Comparison of ENCODE assay signal across 23 cellular contexts in genomic region chr1:3475839-3476573, GRCh38. TPM values are rescaled to one million over a fixed set of nuclear protein-coding genes. Genes with fewer than 3 reads are reported as not detected.
DNase-seq lines count a peak whose midpoint lies in the region; ATAC-seq, FAIRE-seq and TF ChIP-seq lines count a peak whose summit lies in the region.
"Had no signal": no experiment of that assay in that cellular context is flagged by ENCODE, and none has a peak within 500 bp of the region (broad histone marks: within the 10 kb centered on the region; RNA-seq: fewer than 3 reads in every experiment).

No MANE protein-coding gene starts in this region.

- H2AK5ac ChIP-seq in neuronal stem cell (ENCODE audit: low read depth, low read length): peak overlapping the region; percentile 81

- no peaks in the 10 kb centered on the region for H3K79me2 ChIP-seq in HepG2 (ENCODE audit: insufficient read depth, low read length)

- H2BK5ac ChIP-seq in neuronal stem cell (ENCODE audit: low read length): no peak overlapping the region

- H3K27me3 Mint-ChIP-seq in endothelial cell (ENCODE audit: unreplicated experiment): peaks cover 26% of the 10 kb centered on the region
- H3K27me3 Mint-ChIP-seq: B cell; CD4-positive, CD25-positive, alpha-beta regulatory T cell had no signal

- H3K36me3 Mint-ChIP-seq in endothelial cell (ENCODE audit: low read depth, unreplicated experiment): no peaks in the 10 kb centered on the region
- H3K36me3 Mint-ChIP-seq: CD4-positive, CD25-positive, alpha-beta regulatory T cell; CD8-positive, alpha-beta T cell had no signal

- no peak overlapping the region for H3K4me3 Mint-ChIP-seq in endothelial cell (ENCODE audit: unreplicated experiment)
- H3K4me3 Mint-ChIP-seq: B cell; CD4-positive, CD25-positive, alpha-beta regulatory T cell; CD8-positive, alpha-beta T cell; GM23338; H9 had no signal

- H2BK12ac ChIP-seq in neuronal stem cell (ENCODE audit: low read length): no peak overlapping the region

- no peak overlapping the region for H2BK120ac ChIP-seq in neuronal stem cell (ENCODE audit: low read depth, low read length)

- H4K8ac ChIP-seq in neuronal stem cell (ENCODE audit: low read depth, low read length): no peak overlapping the region

- H3K4me1 Mint-ChIP-seq in endothelial cell (ENCODE audit: unreplicated experiment): peaks cover 4% of the 10 kb centered on the region
- H3K4me1 Mint-ChIP-seq: B cell; CD4-positive, CD25-positive, alpha-beta regulatory T cell had no signal

- BruUV-seq in HepG2 (replicated peaks; lab: Mats Ljungman, UMichigan): no TSS peak

- H4K20me1 ChIP-seq in HepG2 (ENCODE audit: insufficient read depth, low read length): no peaks in the 10 kb centered on the region

- H3K27me3 ChIP-seq in HepG2 (ENCODE audit: control insufficient read depth in 1 of 2, insufficient read depth in 2 of 2, low read length in 2 of 2) (no peaks in the 10 kb centered on the region), right lobe of liver (no peaks in the 10 kb centered on the region), neuronal stem cell (ENCODE audit: control insufficient read depth in 3 of 3, insufficient read depth in 3 of 3, low read depth in 1 of 3, low read length in 3 of 3) (peaks cover 0 to 3% (median 0%) of the 10 kb centered on the region in 3 experiments), right atrium auricular region (no peaks in the 10 kb centered on the region)

- no peak for FAIRE-seq in HepG2 (lab: Jason Lieb, UNC)
- FAIRE-seq: A204.1, G401.6, GM12892, GM19239 had no signal

- H3K18ac ChIP-seq in neuronal stem cell (ENCODE audit: low read length): peak overlapping the region; percentile 85

- no peak for TF ChIP-seq EP300 in HepG2 (IDR thresholded peaks at IDR 0.05; ENCODE audit: low read depth in 2 of 2, low read length in 2 of 2)
- no peak for TF ChIP-seq EP300 in HepG2 (CRISPR knock-in tag; IDR thresholded peaks at IDR 0.05; ENCODE audit: borderline replicate concordance)

- DNase-seq in HepG2 (ENCODE audit: low spot score): no peak
- no peak for DNase-seq in right lobe of liver
- DNase-seq in RWPE1 (ENCODE audit: low spot score): no peak
- no peak for DNase-seq in neuronal stem cell (ENCODE audit: low spot score)
- no peak for DNase-seq in right atrium auricular region (ENCODE audit: low spot score)
- no peak for DNase-seq in endothelial cell (ENCODE audit: low spot score)
- no peak for DNase-seq in medulla oblongata (ENCODE audit: extremely low spot score)
- DNase-seq: Caco-2; CD4-positive, CD25-positive, alpha-beta regulatory T cell; CD8-positive, alpha-beta T cell; DMS153; DND-41; H9 had no signal

- H3K27ac Mint-ChIP-seq in endothelial cell (ENCODE audit: unreplicated experiment): no peak overlapping the region
- H3K27ac Mint-ChIP-seq: B cell; CD4-positive, CD25-positive, alpha-beta regulatory T cell; CD8-positive, alpha-beta T cell; GM23338; H9 had no signal

- peaks cover 1% of the 10 kb centered on the region for H3K79me1 ChIP-seq in neuronal stem cell (ENCODE audit: low read depth, low read length)

- peak overlapping the region; percentile 78 for H2BK15ac ChIP-seq in neuronal stem cell (ENCODE audit: low read length)

- TF ChIP-seq POLR2A in HepG2 (IDR thresholded peaks at IDR 0.05; ENCODE audit: insufficient read depth in 1 of 2, low read depth in 2 of 2, low read length in 2 of 2) (no peak), right lobe of liver (IDR thresholded peaks at IDR 0.05) (no peak)

- H3K4me3 ChIP-seq in HepG2 (replicated peaks in 1 of 3; ENCODE audit: insufficient read depth in 1 of 3, low read depth in 2 of 3, low read length in 3 of 3): no peak overlapping the region
- H3K4me3 ChIP-seq in right lobe of liver: no peak overlapping the region
- H3K4me3 ChIP-seq in neuronal stem cell (ENCODE audit: low read length in 2 of 2): no peak overlapping the region
- H3K4me3 ChIP-seq in right atrium auricular region: no peak overlapping the region
- H3K4me3 ChIP-seq: BLaER1, GM23338 had no signal

- TF ChIP-seq CTCF in HepG2 (CRISPR knock-in tag; IDR thresholded peaks at IDR 0.05): no peak
- no peak for TF ChIP-seq CTCF in right lobe of liver (IDR thresholded peaks at IDR 0.05)
- no peak for TF ChIP-seq CTCF in RWPE1 (conservative IDR thresholded peaks at IDR 0.05; ENCODE audit: low read depth)
- TF ChIP-seq CTCF in right atrium auricular region (IDR thresholded peaks at IDR 0.05): no peak
- no peak for TF ChIP-seq CTCF in endothelial cell (IDR thresholded peaks at IDR 0.05; ENCODE audit: unreplicated experiment)

- WGBS in HepG2 (ENCODE audit: low lambda C conversion rate): 100% methylated on average over 2 of the region's 14 CpGs
- WGBS in right lobe of liver (ENCODE audit: insufficient coverage, low coverage, low lambda C conversion rate, missing lambda C conversion rate): 88% methylated on average over 6 of the region's 14 CpGs
- WGBS in neuronal stem cell (ENCODE audit: extremely low coverage in 2 of 2, insufficient read length in 2 of 2, insufficient replicate concordance in 1 of 2), 2 donors: no CpG with 5 or more reads among the region's 14 CpGs

- peak overlapping the region; percentile 53 for H3K4ac ChIP-seq in neuronal stem cell (ENCODE audit: low read length)

- no peak overlapping the region for H2AFZ ChIP-seq in HepG2 (ENCODE audit: low read length)
- no peak overlapping the region for H2AFZ ChIP-seq in neuronal stem cell (ENCODE audit: low read length)
- H2AFZ ChIP-seq: GM23338 had no signal

- no peak for TF ChIP-seq RAD21 in HepG2 (CRISPR knock-in tag; IDR thresholded peaks at IDR 0.05)

- H3K9ac ChIP-seq in HepG2 (ENCODE audit: insufficient read depth, low read depth, low read length) (no peak overlapping the region), neuronal stem cell (ENCODE audit: low read depth, low read length, poor library complexity) (peak overlapping the region; percentile 24)
- H3K9ac ChIP-seq: BLaER1 had no signal

- H3K4me1 ChIP-seq in HepG2 (ENCODE audit: insufficient read depth, low read length) (peaks cover 33% of the 10 kb centered on the region), right lobe of liver (peaks cover 0 to 15% (median 4%) of the 10 kb centered on the region in 4 donors), neuronal stem cell (ENCODE audit: control insufficient read depth in 2 of 2, insufficient read depth in 1 of 2, low read depth in 1 of 2, low read length in 2 of 2) (peaks cover 12 to 15% of the 10 kb centered on the region in 2 donors), right atrium auricular region (peaks cover 0 to 11% of the 10 kb centered on the region in 2 donors)

- ATAC-seq in HepG2: no peak
- no peak for ATAC-seq in right lobe of liver
- ATAC-seq: CD8-positive, alpha-beta T cell; GM23338 had no signal

- no peak overlapping the region for H4K91ac ChIP-seq in neuronal stem cell (ENCODE audit: low read depth, low read length, poor library complexity)

- H3K36me3 ChIP-seq in HepG2 (replicated peaks in 1 of 2; ENCODE audit: control insufficient read depth in 1 of 2, insufficient read depth in 2 of 2, low read length in 2 of 2) (peaks cover 10 to 26% of the 10 kb centered on the region in 2 experiments; a peak in 3 of 5 replicates), right lobe of liver (no peaks in the 10 kb centered on the region), neuronal stem cell (replicated peaks in 1 of 2; ENCODE audit: control insufficient read depth in 2 of 2, insufficient read depth in 2 of 2, low read length in 2 of 2) (peaks cover 0 to 4% of the 10 kb centered on the region in 2 donors), right atrium auricular region (no peaks in the 10 kb centered on the region)
- H3K36me3 ChIP-seq: BLaER1 had no signal

- H3K9me3 ChIP-seq in HepG2 (ENCODE audit: low read length): no peaks in the 10 kb centered on the region
- no peaks in the 10 kb centered on the region for H3K9me3 ChIP-seq in right lobe of liver
- peaks cover 0 to 3% of the 10 kb centered on the region in 2 donors for H3K9me3 ChIP-seq in neuronal stem cell (replicated peaks in 1 of 2; ENCODE audit: control insufficient read depth in 2 of 2, insufficient read depth in 1 of 2, low read depth in 1 of 2, low read length in 2 of 2)
- no peaks in the 10 kb centered on the region for H3K9me3 ChIP-seq in right atrium auricular region
- H3K9me3 ChIP-seq: BLaER1, Caco-2 had no signal

- CTCF ChIA-PET in HepG2 (lab: Yijun Ruan, JAX; ENCODE audit: low intra/inter-chr PET ratio, low total read pairs): no interaction called here
- CTCF ChIA-PET in RWPE1 (lab: Yijun Ruan, JAX): interaction anchor here (0.8 kb wide), 1 partner anchor 143 kb away, joined by 3 read pairs; no protein-coding TSS in a partner anchor

- H3K23ac ChIP-seq in neuronal stem cell (ENCODE audit: low read depth, low read length, poor library complexity): peak overlapping the region; percentile 25

- in situ Hi-C loops in HepG2 (cut with HindIII; ENCODE audit: extremely low pct_ligation_motif_present, low pct_unique_long_range_greater_than_20kb): no loop called here

- H3K27ac ChIP-seq in HepG2 (ENCODE audit: extremely low read length, insufficient read depth, low read length) (no peak overlapping the region), right lobe of liver (no peak overlapping the region), RWPE1 (peak overlapping the region; percentile 51), neuronal stem cell (replicated peaks; ENCODE audit: low read length) (no peak overlapping the region), right atrium auricular region (no peak overlapping the region)
- H3K27ac ChIP-seq: 22Rv1, BLaER1, C4-2B had no signal

- H3K4me2 ChIP-seq in HepG2 (ENCODE audit: low read depth, low read length) (no peak overlapping the region), neuronal stem cell (ENCODE audit: insufficient read depth, low read length, poor library complexity, severe bottlenecking) (no peak overlapping the region)
- H3K4me2 ChIP-seq: BLaER1, GM23338 had no signal

- no peak overlapping the region for H3K14ac ChIP-seq in neuronal stem cell (ENCODE audit: low read length)

- H3K9me3 Mint-ChIP-seq in endothelial cell (ENCODE audit: unreplicated experiment): no peaks in the 10 kb centered on the region
- H3K9me3 Mint-ChIP-seq: CD4-positive, CD25-positive, alpha-beta regulatory T cell; CD8-positive, alpha-beta T cell; GM23338; H9 had no signal

- intact Hi-C loops in HepG2 (cut with micrococcal nuclease; ENCODE audit: unreplicated experiment): no loop called here
- intact Hi-C loops in right lobe of liver (cut with DNase I): no loop called here

- POLR2A ChIA-PET in HepG2 (lab: Yijun Ruan, JAX): no interaction called here
- POLR2A ChIA-PET in RWPE1 (lab: Yijun Ruan, JAX; ENCODE audit: low non-redundant PET): no interaction called here

RNA-seq across cellular contexts. Expression of gene ARHGEF16, which starts 21.5 kb away (rescaled TPM):
- total RNA-seq in HepG2 (2016; rRNA removed; fragmentation: Illumina TruSeq; extraction: Trizol): 15.9 and 20.3 TPM in 2 replicates
- 6.0 and 6.6 TPM in 2 replicates for total RNA-seq in HepG2 (2016; cell fraction: cytosol; rRNA removed; fragmentation: Illumina TruSeq; extraction: Trizol; ENCODE audit: low read depth)
- 14.5 and 24.2 TPM in 2 replicates for total RNA-seq in HepG2 (2016; cell fraction: insoluble cytoplasmic fraction; rRNA removed; fragmentation: Illumina TruSeq; extraction: Trizol)
- total RNA-seq in HepG2 (2016; cell fraction: membrane; rRNA removed; fragmentation: Illumina TruSeq; extraction: Trizol): 7.4 and 7.6 TPM in 2 replicates
- 21.4 and 22.0 TPM in 2 replicates for total RNA-seq in HepG2 (2016; cell fraction: nucleus; rRNA removed; fragmentation: Illumina TruSeq; extraction: Trizol)
- 39.9 and 59.7 TPM in 2 replicates for polyA plus RNA-seq in HepG2 (2011; rRNA removed)
- 23.3 and 35.8 TPM in 2 replicates for polyA plus RNA-seq in HepG2 (2011; cell fraction: cytosol; rRNA removed)
- polyA plus RNA-seq in HepG2 (2011; cell fraction: nucleus; rRNA removed): 382 and 454 TPM in 2 replicates
- 19.7 and 28.0 TPM in 2 replicates for polyA plus RNA-seq in HepG2 (2012)
- 2.5 and 2.8 TPM in 2 replicates for polyA plus RNA-seq in HepG2 (2016; cell fraction: cytosol; fragmentation: Illumina TruSeq; extraction: Trizol; ENCODE audit: low read depth)
- polyA plus RNA-seq in HepG2 (2016; cell fraction: insoluble cytoplasmic fraction; fragmentation: Illumina TruSeq; extraction: Trizol; ENCODE audit: low read depth): 12.5 and 17.8 TPM in 2 replicates
- 4.2 and 4.8 TPM in 2 replicates for polyA plus RNA-seq in HepG2 (2016; cell fraction: membrane; fragmentation: Illumina TruSeq; extraction: Trizol; ENCODE audit: low read depth)
- 58.7 and 59.2 TPM in 2 replicates for polyA plus RNA-seq in HepG2 (2016; cell fraction: nucleus; fragmentation: Illumina TruSeq; extraction: Trizol; ENCODE audit: insufficient read depth, low read depth)
- 30.5 and 69.1 TPM in 2 replicates for polyA minus RNA-seq in HepG2 (2011; rRNA and poly(A)+ RNA removed; ENCODE audit: low replicate concordance)
- 13.4 and 17.4 TPM in 2 replicates for polyA minus RNA-seq in HepG2 (2011; cell fraction: cytosol; rRNA and poly(A)+ RNA removed)
- 38.4 and 41.6 TPM in 2 replicates for polyA minus RNA-seq in HepG2 (2011; cell fraction: nucleus; rRNA and poly(A)+ RNA removed)
- total RNA-seq in right lobe of liver: 10 to 100 TPM in 2 of 6 experiments, 1 to 10 TPM in 4; 2.1 to 16.3 (median 7.5) TPM
- polyA plus RNA-seq in neuronal stem cell (2013, experiment 1 of 2): 1.5 TPM
- 1.4 TPM for polyA plus RNA-seq in neuronal stem cell (2013, experiment 2 of 2)
- total RNA-seq in right atrium auricular region: 1 to 10 TPM in 1 of 2 donors, under 1 TPM in 1; 0.22 to 1.5 TPM
- 1.7 TPM for total RNA-seq in endothelial cell (ENCODE audit: unreplicated experiment)
- total RNA-seq: CD4-positive, CD25-positive, alpha-beta regulatory T cell; CD8-positive, alpha-beta T cell had no signal
- polyA plus RNA-seq: AG04450; CD4-positive, CD25-positive, alpha-beta regulatory T cell had no signal
